Comparison of ENCODE assay signal across 1 cellular context in the genomic region with DNA sequence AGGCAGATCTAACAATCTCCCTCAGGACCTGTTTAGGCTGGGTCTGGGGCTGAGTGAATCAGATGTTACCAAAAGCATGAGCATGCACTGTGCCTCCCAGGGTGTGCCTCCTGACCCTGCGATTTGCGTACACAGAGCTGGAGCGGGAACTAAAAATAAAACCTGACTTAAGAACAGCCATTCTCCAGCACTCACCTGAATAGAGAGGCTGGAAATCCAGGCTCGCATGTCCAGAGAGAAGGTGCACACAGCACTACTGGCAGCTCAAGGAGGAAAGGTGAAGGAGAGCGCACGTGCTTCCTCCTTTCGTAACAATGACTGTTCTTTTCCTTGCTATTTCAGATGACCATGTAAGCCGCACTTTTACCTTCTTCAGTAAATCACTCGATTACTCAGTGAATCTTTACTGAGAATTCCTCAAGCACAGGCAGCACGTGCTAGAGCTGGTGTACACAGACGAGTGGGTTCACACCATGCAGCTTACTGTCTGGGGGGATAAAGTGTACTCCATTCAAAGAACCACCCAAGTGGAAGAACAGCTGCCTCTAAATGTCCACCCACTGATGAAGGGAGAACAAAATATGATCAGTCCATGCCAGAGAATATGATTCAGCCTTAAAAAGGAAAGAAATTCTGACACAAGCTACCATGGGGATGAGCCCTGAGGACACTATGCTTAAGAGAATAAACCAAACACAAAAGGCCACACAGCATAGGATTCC.
TF ChIP-seq lines count a peak whose summit lies in the region.

No MANE protein-coding gene starts in this region.

TF ChIP-seq in GM23338, 12 proteins besides CTCF, POLR2A, EP300 and RAD21:
- no peak for TF ChIP-seq POLR2AphosphoS5 (IDR thresholded peaks at IDR 0.05; ENCODE audit: low read depth)
- no peak for TF ChIP-seq ZNF114 (CRISPR knock-in tag; IDR thresholded peaks at IDR 0.05)
- TF ChIP-seq, protein P1, sequence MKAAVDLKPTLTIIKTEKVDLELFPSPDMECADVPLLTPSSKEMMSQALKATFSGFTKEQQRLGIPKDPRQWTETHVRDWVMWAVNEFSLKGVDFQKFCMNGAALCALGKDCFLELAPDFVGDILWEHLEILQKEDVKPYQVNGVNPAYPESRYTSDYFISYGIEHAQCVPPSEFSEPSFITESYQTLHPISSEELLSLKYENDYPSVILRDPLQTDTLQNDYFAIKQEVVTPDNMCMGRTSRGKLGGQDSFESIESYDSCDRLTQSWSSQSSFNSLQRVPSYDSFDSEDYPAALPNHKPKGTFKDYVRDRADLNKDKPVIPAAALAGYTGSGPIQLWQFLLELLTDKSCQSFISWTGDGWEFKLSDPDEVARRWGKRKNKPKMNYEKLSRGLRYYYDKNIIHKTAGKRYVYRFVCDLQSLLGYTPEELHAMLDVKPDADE (IDR thresholded peaks at IDR 0.05), result no peak
- TF ChIP-seq EZH2 (IDR thresholded peaks at IDR 0.05; ENCODE audit: low read depth, unreplicated experiment), result no peak
- no peak for TF ChIP-seq CREB1 (CRISPR knock-in tag; IDR thresholded peaks at IDR 0.05; ENCODE audit: low read depth)
- TF ChIP-seq NANOG (IDR thresholded peaks at IDR 0.05; ENCODE audit: borderline replicate concordance), result no peak
- no peak for TF ChIP-seq ZNF331 (CRISPR knock-in tag; IDR thresholded peaks at IDR 0.05; ENCODE audit: low read depth)
- TF ChIP-seq JUNB (IDR thresholded peaks at IDR 0.05; ENCODE audit: unreplicated experiment), result no peak
- TF ChIP-seq, protein P2, sequence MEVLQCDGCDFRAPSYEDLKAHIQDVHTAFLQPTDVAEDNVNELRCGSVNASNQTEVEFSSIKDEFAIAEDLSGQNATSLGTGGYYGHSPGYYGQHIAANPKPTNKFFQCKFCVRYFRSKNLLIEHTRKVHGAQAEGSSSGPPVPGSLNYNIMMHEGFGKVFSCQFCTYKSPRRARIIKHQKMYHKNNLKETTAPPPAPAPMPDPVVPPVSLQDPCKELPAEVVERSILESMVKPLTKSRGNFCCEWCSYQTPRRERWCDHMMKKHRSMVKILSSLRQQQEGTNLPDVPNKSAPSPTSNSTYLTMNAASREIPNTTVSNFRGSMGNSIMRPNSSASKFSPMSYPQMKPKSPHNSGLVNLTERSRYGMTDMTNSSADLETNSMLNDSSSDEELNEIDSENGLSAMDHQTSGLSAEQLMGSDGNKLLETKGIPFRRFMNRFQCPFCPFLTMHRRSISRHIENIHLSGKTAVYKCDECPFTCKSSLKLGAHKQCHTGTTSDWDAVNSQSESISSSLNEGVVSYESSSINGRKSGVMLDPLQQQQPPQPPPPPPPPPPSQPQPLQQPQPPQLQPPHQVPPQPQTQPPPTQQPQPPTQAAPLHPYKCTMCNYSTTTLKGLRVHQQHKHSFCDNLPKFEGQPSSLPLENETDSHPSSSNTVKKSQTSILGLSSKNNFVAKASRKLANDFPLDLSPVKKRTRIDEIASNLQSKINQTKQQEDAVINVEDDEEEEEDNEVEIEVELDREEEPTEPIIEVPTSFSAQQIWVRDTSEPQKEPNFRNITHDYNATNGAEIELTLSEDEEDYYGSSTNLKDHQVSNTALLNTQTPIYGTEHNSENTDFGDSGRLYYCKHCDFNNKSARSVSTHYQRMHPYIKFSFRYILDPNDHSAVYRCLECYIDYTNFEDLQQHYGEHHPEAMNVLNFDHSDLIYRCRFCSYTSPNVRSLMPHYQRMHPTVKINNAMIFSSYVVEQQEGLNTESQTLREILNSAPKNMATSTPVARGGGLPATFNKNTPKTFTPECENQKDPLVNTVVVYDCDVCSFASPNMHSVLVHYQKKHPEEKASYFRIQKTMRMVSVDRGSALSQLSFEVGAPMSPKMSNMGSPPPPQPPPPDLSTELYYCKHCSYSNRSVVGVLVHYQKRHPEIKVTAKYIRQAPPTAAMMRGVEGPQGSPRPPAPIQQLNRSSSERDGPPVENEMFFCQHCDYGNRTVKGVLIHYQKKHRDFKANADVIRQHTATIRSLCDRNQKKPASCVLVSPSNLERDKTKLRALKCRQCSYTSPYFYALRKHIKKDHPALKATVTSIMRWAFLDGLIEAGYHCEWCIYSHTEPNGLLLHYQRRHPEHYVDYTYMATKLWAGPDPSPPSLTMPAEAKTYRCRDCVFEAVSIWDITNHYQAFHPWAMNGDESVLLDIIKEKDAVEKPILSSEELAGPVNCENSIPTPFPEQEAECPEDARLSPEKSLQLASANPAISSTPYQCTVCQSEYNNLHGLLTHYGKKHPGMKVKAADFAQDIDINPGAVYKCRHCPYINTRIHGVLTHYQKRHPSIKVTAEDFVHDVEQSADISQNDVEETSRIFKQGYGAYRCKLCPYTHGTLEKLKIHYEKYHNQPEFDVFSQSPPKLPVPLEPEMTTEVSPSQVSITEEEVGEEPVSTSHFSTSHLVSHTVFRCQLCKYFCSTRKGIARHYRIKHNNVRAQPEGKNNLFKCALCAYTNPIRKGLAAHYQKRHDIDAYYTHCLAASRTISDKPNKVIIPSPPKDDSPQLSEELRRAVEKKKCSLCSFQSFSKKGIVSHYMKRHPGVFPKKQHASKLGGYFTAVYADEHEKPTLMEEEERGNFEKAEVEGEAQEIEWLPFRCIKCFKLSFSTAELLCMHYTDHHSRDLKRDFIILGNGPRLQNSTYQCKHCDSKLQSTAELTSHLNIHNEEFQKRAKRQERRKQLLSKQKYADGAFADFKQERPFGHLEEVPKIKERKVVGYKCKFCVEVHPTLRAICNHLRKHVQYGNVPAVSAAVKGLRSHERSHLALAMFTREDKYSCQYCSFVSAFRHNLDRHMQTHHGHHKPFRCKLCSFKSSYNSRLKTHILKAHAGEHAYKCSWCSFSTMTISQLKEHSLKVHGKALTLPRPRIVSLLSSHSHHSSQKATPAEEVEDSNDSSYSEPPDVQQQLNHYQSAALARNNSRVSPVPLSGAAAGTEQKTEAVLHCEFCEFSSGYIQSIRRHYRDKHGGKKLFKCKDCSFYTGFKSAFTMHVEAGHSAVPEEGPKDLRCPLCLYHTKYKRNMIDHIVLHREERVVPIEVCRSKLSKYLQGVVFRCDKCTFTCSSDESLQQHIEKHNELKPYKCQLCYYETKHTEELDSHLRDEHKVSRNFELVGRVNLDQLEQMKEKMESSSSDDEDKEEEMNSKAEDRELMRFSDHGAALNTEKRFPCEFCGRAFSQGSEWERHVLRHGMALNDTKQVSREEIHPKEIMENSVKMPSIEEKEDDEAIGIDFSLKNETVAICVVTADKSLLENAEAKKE (CRISPR knock-in tag; IDR thresholded peaks at IDR 0.05), result no peak
- TF ChIP-seq EZH2phosphoT487 (IDR thresholded peaks at IDR 0.05; ENCODE audit: unreplicated experiment), result no peak
- TF ChIP-seq, protein P3, sequence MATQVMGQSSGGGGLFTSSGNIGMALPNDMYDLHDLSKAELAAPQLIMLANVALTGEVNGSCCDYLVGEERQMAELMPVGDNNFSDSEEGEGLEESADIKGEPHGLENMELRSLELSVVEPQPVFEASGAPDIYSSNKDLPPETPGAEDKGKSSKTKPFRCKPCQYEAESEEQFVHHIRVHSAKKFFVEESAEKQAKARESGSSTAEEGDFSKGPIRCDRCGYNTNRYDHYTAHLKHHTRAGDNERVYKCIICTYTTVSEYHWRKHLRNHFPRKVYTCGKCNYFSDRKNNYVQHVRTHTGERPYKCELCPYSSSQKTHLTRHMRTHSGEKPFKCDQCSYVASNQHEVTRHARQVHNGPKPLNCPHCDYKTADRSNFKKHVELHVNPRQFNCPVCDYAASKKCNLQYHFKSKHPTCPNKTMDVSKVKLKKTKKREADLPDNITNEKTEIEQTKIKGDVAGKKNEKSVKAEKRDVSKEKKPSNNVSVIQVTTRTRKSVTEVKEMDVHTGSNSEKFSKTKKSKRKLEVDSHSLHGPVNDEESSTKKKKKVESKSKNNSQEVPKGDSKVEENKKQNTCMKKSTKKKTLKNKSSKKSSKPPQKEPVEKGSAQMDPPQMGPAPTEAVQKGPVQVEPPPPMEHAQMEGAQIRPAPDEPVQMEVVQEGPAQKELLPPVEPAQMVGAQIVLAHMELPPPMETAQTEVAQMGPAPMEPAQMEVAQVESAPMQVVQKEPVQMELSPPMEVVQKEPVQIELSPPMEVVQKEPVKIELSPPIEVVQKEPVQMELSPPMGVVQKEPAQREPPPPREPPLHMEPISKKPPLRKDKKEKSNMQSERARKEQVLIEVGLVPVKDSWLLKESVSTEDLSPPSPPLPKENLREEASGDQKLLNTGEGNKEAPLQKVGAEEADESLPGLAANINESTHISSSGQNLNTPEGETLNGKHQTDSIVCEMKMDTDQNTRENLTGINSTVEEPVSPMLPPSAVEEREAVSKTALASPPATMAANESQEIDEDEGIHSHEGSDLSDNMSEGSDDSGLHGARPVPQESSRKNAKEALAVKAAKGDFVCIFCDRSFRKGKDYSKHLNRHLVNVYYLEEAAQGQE (IDR thresholded peaks at IDR 0.05; ENCODE audit: unreplicated experiment), result no peak
- TF ChIP-seq STAT1 (IDR thresholded peaks at IDR 0.05; ENCODE audit: unreplicated experiment), result no peak
